Comparison of ENCODE assay signal across 8 cellular contexts in genomic region chr1:225848044-225848955, GRCh38. TPM values are rescaled to one million over a fixed set of nuclear protein-coding genes. Genes with fewer than 3 reads are reported as not detected.
A peak's percentile ranks its signal among the peaks of the same experiment; 100 is the strongest.
DNase-seq lines count a peak whose midpoint lies in the region; ATAC-seq and TF ChIP-seq lines count a peak whose summit lies in the region.

No MANE protein-coding gene starts in this region.

- peaks cover 41% of the 10 kb centered on the region for H3K4me1 Mint-ChIP-seq in activated naive CD4-positive, alpha-beta T cell treated with anti-CD3 and anti-CD28 coated beads, Interleukin-2, amount 10 ng/mL, durations not matched to agents 7 days and 5 days
- H3K4me1 Mint-ChIP-seq in endodermal cell = peaks cover 18% of the 10 kb centered on the region

- H3K9me3 Mint-ChIP-seq in activated naive CD4-positive, alpha-beta T cell treated with anti-CD3 and anti-CD28 coated beads, Interleukin-2, amount 10 ng/mL, durations not matched to agents 7 days and 5 days = no peaks in the 10 kb centered on the region
- peaks cover 33% of the 10 kb centered on the region for H3K9me3 Mint-ChIP-seq in endodermal cell

- CTCF ChIA-PET in activated naive CD4-positive, alpha-beta T cell treated with anti-CD3 and anti-CD28 coated beads, Interleukin-2, amount 10 ng/mL, durations not matched to agents 7 days and 5 days (lab: Charles Lee) = interaction anchor here (1.2 kb wide), 1 partner anchor 367 kb away, joined by 3 read pairs; no protein-coding TSS in a partner anchor

- TF ChIP-seq POLR2A in vagina (IDR thresholded peaks at IDR 0.05) = no peak

- H3K4me3 Mint-ChIP-seq in activated naive CD4-positive, alpha-beta T cell treated with anti-CD3 and anti-CD28 coated beads, Interleukin-2, amount 10 ng/mL, durations not matched to agents 7 days and 5 days = no peak overlapping the region
- no peak overlapping the region for H3K4me3 Mint-ChIP-seq in endodermal cell

- peaks cover 87% of the 10 kb centered on the region for H3K36me3 ChIP-seq in endodermal cell (ENCODE audit: control insufficient read depth, insufficient read depth, low read length)
- H3K36me3 ChIP-seq in vagina = peaks cover 0 to 53% of the 10 kb centered on the region in 2 donors

- H3K9me3 ChIP-seq in endodermal cell (ENCODE audit: control insufficient read depth, low read length) (peaks cover 30% of the 10 kb centered on the region), vagina (no peaks in the 10 kb centered on the region)

- 90 to 97% methylated on average over 6 to 16 of the region's 16 CpGs for WGBS in endodermal cell (ENCODE audit: insufficient coverage in 1 of 2, insufficient read length in 1 of 2), 2 experiments

- H3K27ac Mint-ChIP-seq in activated naive CD4-positive, alpha-beta T cell treated with anti-CD3 and anti-CD28 coated beads, Interleukin-2, amount 10 ng/mL, durations not matched to agents 7 days and 5 days = peak overlapping the region; percentile 15
- H3K27ac Mint-ChIP-seq in endodermal cell = peak overlapping the region; percentile 66

- no peak overlapping the region for H3K4me3 ChIP-seq in endodermal cell (ENCODE audit: low read length)
- H3K4me3 ChIP-seq in vagina = no peak overlapping the region

- H3K36me3 Mint-ChIP-seq in activated naive CD4-positive, alpha-beta T cell treated with anti-CD3 and anti-CD28 coated beads, Interleukin-2, amount 10 ng/mL, durations not matched to agents 7 days and 5 days = peaks cover 65% of the 10 kb centered on the region
- H3K36me3 Mint-ChIP-seq in endodermal cell (ENCODE audit: low read depth) = peaks cover 67% of the 10 kb centered on the region

- no peak for DNase-seq in activated naive CD4-positive, alpha-beta T cell treated with anti-CD3 and anti-CD28 coated beads, Interleukin-2, amount 10 ng/mL, durations not matched to agents 7 days and 5 days
- DNase-seq in activated naive CD4-positive, alpha-beta T cell treated with Interleukin-2 at 50 U/mL for 16 hours = no peak
- peak; percentile 35 for DNase-seq in NCI-H69 (lab: John Stamatoyannopoulos, UW)
- DNase-seq in endodermal cell = no peak
- peak in 41 of 49 donors; percentile 22 to 81 (median 61) for DNase-seq in substantia nigra (lab: John Stamatoyannopoulos, UW)
- DNase-seq in vagina (ENCODE audit: extremely low spot score in 2 of 2) = no peak
- no peak for DNase-seq in OCI-M1 (lab: John Stamatoyannopoulos, UW)

- intact Hi-C loops in vagina (cut with DNase I) = loop anchor here (5.0 to 10.0 kb wide), 3 partner anchors 71 to 373 kb away; partner anchors contain the start of gene SRP9

- H3K27me3 ChIP-seq in endodermal cell (ENCODE audit: control insufficient read depth, insufficient read depth, low read length, poor library complexity, severe bottlenecking) (no peaks in the 10 kb centered on the region), vagina (no peaks in the 10 kb centered on the region)

- peak; percentile 72 for ATAC-seq in HG02678 (IDR thresholded peaks at IDR 0.05; ENCODE audit: unreplicated experiment)

- TF ChIP-seq CTCF in endodermal cell (conservative IDR thresholded peaks at IDR 0.05) (no peak), vagina (IDR thresholded peaks at IDR 0.05) (no peak)

- H3K27ac ChIP-seq in endodermal cell (ENCODE audit: low read depth, low read length) = peak overlapping the region; percentile 30
- peak overlapping the region; percentile 91 for H3K27ac ChIP-seq in substantia nigra (ENCODE audit: low read depth, low read length, poor library complexity, severe bottlenecking)
- no peak overlapping the region for H3K27ac ChIP-seq in vagina

- no peaks in the 10 kb centered on the region for H3K27me3 Mint-ChIP-seq in activated naive CD4-positive, alpha-beta T cell treated with anti-CD3 and anti-CD28 coated beads, Interleukin-2, amount 10 ng/mL, durations not matched to agents 7 days and 5 days
- no peaks in the 10 kb centered on the region for H3K27me3 Mint-ChIP-seq in endodermal cell (ENCODE audit: insufficient read depth)

- no peak overlapping the region for H3K9ac ChIP-seq in endodermal cell (ENCODE audit: extremely low read depth, low read length, poor library complexity, severe bottlenecking)

- peaks cover 10% of the 10 kb centered on the region for H3K4me1 ChIP-seq in endodermal cell (ENCODE audit: control insufficient read depth, insufficient read depth, low read length)
- H3K4me1 ChIP-seq in vagina = peaks cover 24% of the 10 kb centered on the region

RNA-seq across cellular contexts. Expression of gene TMEM63A, which starts 33.9 kb away (rescaled TPM):
- total RNA-seq in endodermal cell = 100 to 1,000 TPM; 194 to 232 TPM
- polyA plus RNA-seq in endodermal cell (2013, experiment 1 of 2) = 34.7 TPM
- 38.8 TPM for polyA plus RNA-seq in endodermal cell (2013, experiment 2 of 2)
- 38.1 TPM for total RNA-seq in vagina

RNA-seq across cellular contexts. Expression of gene EPHX1, which starts 38.4 kb away (rescaled TPM):
- 10 to 100 TPM; 49.2 to 84.1 TPM for total RNA-seq in endodermal cell
- polyA plus RNA-seq in endodermal cell (2013, experiment 1 of 2) = 28.4 TPM
- 31.2 TPM for polyA plus RNA-seq in endodermal cell (2013, experiment 2 of 2)
- 142 TPM for total RNA-seq in vagina

RNA-seq across cellular contexts. Expression of gene LEFTY1, which starts 40.6 kb away (rescaled TPM):
- total RNA-seq in endodermal cell (100 to 1,000 TPM in 1 of 2 donors, 10 to 100 TPM in 1; 76.0 to 660 TPM), vagina (not detected)
- polyA plus RNA-seq in endodermal cell (2013, experiment 1 of 2) = 184 TPM
- 274 TPM for polyA plus RNA-seq in endodermal cell (2013, experiment 2 of 2)

Comparison
In these comparisons a context has a peak if more than half of its experiments do, and no peak if none do; other contexts are left out.
1. DNase-seq: peak in NCI-H69 (single experiment) and substantia nigra (41 of 49); none in activated naive CD4-positive, alpha-beta T cell treated with anti-CD3 and anti-CD28 coated beads, Interleukin-2, amount 10 ng/mL, durations not matched to agents 7 days and 5 days (single experiment), activated naive CD4-positive, alpha-beta T cell treated with Interleukin-2 at 50 U/mL for 16 hours (single experiment), endodermal cell (single experiment), vagina (0 of 2) and OCI-M1 (single experiment).
2. RNA of gene LEFTY1, which starts 40.6 kb away (total RNA-seq): 76.0 to 660 TPM in endodermal cell; not detected in vagina (single experiment); every median in the first group is over 10 times any median in the second.